In the genomic region with DNA sequence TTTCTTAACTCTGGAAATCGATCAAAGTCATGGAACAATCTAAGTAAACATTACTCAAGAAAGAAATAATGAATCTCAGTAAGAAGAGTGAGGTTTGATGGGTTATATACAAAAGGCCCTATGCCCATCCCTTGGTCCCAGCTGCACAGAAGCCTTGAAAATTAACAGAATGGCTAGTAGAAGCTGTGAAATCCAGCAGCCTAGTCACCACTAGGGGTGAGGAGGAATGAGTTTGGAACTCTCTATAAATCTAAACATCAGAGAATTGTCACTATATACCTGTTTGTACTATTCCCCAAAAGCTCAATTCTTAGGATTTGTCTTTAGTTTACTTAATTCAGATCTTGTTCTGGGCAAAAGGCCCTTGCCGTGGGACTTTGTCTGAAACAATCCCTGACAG, we compare ENCODE assay signal across 23 cellular contexts.
"Had no signal": no experiment of that assay in that cellular context is flagged by ENCODE, and none has a peak within 500 bp of the region (broad histone marks: within the 10 kb centered on the region; RNA-seq: fewer than 3 reads in every experiment).

No MANE protein-coding gene starts in this region.

- H3K9me3 ChIP-seq: adrenal gland, breast epithelium had no signal

- H3K4me3 Mint-ChIP-seq: activated CD8-positive, alpha-beta T cell treated with anti-CD3 and anti-CD28 coated beads for 36 hours; activated naive CD8-positive, alpha-beta T cell treated with anti-CD3 and anti-CD28 coated beads, Interleukin-2, amount 10 ng/mL, durations not matched to agents 7 days and 5 days; T-helper 1 cell treated with Interleukin-12 subunit alpha and Interleukin-12 subunit beta and Interleukin-4 antibody, amounts not matched to agents 30 μg/mL and 1 μg/mL, for 36 hours had no signal

- H3K27me3 ChIP-seq: adrenal gland, breast epithelium had no signal

- H3K27me3 Mint-ChIP-seq: activated CD8-positive, alpha-beta T cell treated with anti-CD3 and anti-CD28 coated beads for 36 hours; activated naive CD8-positive, alpha-beta T cell treated with anti-CD3 and anti-CD28 coated beads, Interleukin-2, amount 10 ng/mL, durations not matched to agents 7 days and 5 days had no signal

- H3K36me3 ChIP-seq: adrenal gland, breast epithelium, WERI-Rb-1 had no signal

- H3K27ac ChIP-seq: adrenal gland, breast epithelium, KMS-11, WERI-Rb-1 had no signal

- H3K9me3 Mint-ChIP-seq: activated CD8-positive, alpha-beta T cell treated with anti-CD3 and anti-CD28 coated beads for 36 hours; T-helper 1 cell treated with Interleukin-12 subunit alpha and Interleukin-12 subunit beta and Interleukin-4 antibody, amounts not matched to agents 30 μg/mL and 1 μg/mL, for 36 hours had no signal

- H3K4me1 Mint-ChIP-seq: activated naive CD8-positive, alpha-beta T cell treated with anti-CD3 and anti-CD28 coated beads, Interleukin-2, amount 10 ng/mL, durations not matched to agents 7 days and 5 days had no signal

- H3K27ac Mint-ChIP-seq: activated CD8-positive, alpha-beta T cell treated with anti-CD3 and anti-CD28 coated beads for 36 hours; activated naive CD8-positive, alpha-beta T cell treated with anti-CD3 and anti-CD28 coated beads, Interleukin-2, amount 10 ng/mL, durations not matched to agents 7 days and 5 days; T-helper 1 cell treated with Interleukin-12 subunit alpha and Interleukin-12 subunit beta and Interleukin-4 antibody, amounts not matched to agents 30 μg/mL and 1 μg/mL, for 36 hours had no signal

- H3K4me1 ChIP-seq: adrenal gland, breast epithelium had no signal

- H3K4me3 ChIP-seq: adrenal gland, breast epithelium had no signal

- ATAC-seq: activated CD4-positive, CD25-positive, alpha-beta regulatory T cell treated with anti-CD3 and anti-CD28 coated beads, Interleukin-2, amount 50 U/mL, for 24 hours; activated CD8-positive, alpha-beta T cell treated with anti-CD3 and anti-CD28 coated beads for 36 hours had no signal

- H3K36me3 Mint-ChIP-seq: activated naive CD8-positive, alpha-beta T cell treated with anti-CD3 and anti-CD28 coated beads, Interleukin-2, amount 10 ng/mL, durations not matched to agents 7 days and 5 days had no signal

- DNase-seq: activated CD4-positive, alpha-beta T cell treated with anti-CD3 and anti-CD28 coated beads for 4 hours; activated CD8-positive, alpha-beta memory T cell treated with anti-CD3 and anti-CD28 coated beads, Interleukin-2, amount 50 U/mL, for 4 hours; activated CD8-positive, alpha-beta T cell treated with anti-CD3 and anti-CD28 coated beads for 36 hours; activated naive CD4-positive, alpha-beta T cell treated with anti-CD3 and anti-CD28 coated beads, Interleukin-2, amount 50 U/mL, for 16 hours; activated naive CD8-positive, alpha-beta T cell treated with anti-CD3 and anti-CD28 coated beads, Interleukin-2, amount 10 ng/mL, durations not matched to agents 7 days and 5 days; activated T-cell treated with anti-CD3 and anti-CD28 coated beads, Interleukin-2, amount 50 U/mL, for 1 hour; adrenal gland; anterior cingulate cortex; caudate nucleus; MV-4-11; NCI-H1092 treated with DMSO at 0.1 percent for 48 hours; NCI-H1417 treated with DMSO at 0.1 percent for 48 hours; NCI-H1694; NCI-H2029; NCI-H345; NCI-H510A; NCI-H69; SHP77 treated with DMSO at 0.1 percent for 48 hours; WERI-Rb-1 had no signal
